ENCODE assay signal across 19 cellular contexts in genomic region chr3:145087038-145087437, GRCh38.
DNase-seq lines count a peak whose midpoint lies in the region; ATAC-seq and TF ChIP-seq lines count a peak whose summit lies in the region.
"Had no signal": no experiment of that assay in that cellular context is flagged by ENCODE, and none has a peak within 500 bp of the region (broad histone marks: within the 10 kb centered on the region; RNA-seq: fewer than 3 reads in every experiment).

No MANE protein-coding gene starts in this region.

- no peak overlapping the region for H3K4me3 ChIP-seq in Loucy (ENCODE audit: low read length, poor library complexity, severe bottlenecking)
- no peak overlapping the region for H3K4me3 ChIP-seq in trophoblast cell (ENCODE audit: low read depth, low read length)
- H3K4me3 ChIP-seq: Peyer's patch, SK-N-MC had no signal

- H3K4me2 ChIP-seq in Loucy (ENCODE audit: low read depth, low read length, poor library complexity, severe bottlenecking) (no peak overlapping the region), trophoblast cell (ENCODE audit: low read length) (no peak overlapping the region)
- H3K4me2 ChIP-seq: KMS-11 had no signal

- H4K8ac ChIP-seq in trophoblast cell (ENCODE audit: low read depth, low read length): no peak overlapping the region

- no peaks in the 10 kb centered on the region for H3K36me3 ChIP-seq in Loucy (ENCODE audit: insufficient read depth, low read length)
- H3K36me3 ChIP-seq in trophoblast cell (ENCODE audit: control insufficient read depth in 1 of 2, insufficient read depth in 2 of 2, low read length in 2 of 2): no peaks in the 10 kb centered on the region
- H3K36me3 ChIP-seq: Peyer's patch had no signal

- no peaks in the 10 kb centered on the region for H3K4me1 ChIP-seq in Loucy (ENCODE audit: insufficient read depth, low read length, poor library complexity, severe bottlenecking)
- no peaks in the 10 kb centered on the region for H3K4me1 ChIP-seq in trophoblast cell (ENCODE audit: control insufficient read depth in 1 of 2, insufficient read depth in 2 of 2, low read length in 2 of 2)
- H3K4me1 ChIP-seq: Peyer's patch had no signal

- peak overlapping the region; percentile 83 for H4K91ac ChIP-seq in trophoblast cell (ENCODE audit: low read depth, low read length)

- 0 out of 2 replicates have a peak overlapping the region, but pooled peaks have one; percentile 40 for H2AFZ ChIP-seq in Loucy (ENCODE audit: low read length)
- no peak overlapping the region for H2AFZ ChIP-seq in trophoblast cell (ENCODE audit: insufficient read depth, low read length, poor library complexity)

- peak overlapping the region; percentile 61 for H2BK120ac ChIP-seq in trophoblast cell (ENCODE audit: insufficient read depth, low read length, poor library complexity)

- WGBS in trophoblast cell (ENCODE audit: extremely low coverage, insufficient coverage, insufficient read length): no CpG with 5 or more reads among the region's 1 CpG

- intact Hi-C loops in natural killer cell (cut with micrococcal nuclease): no loop called here

- TF ChIP-seq CTCF in Loucy (conservative IDR thresholded peaks at IDR 0.05; ENCODE audit: low read length): no peak
- TF ChIP-seq CTCF in WTC11 (IDR thresholded peaks at IDR 0.05): no peak
- TF ChIP-seq CTCF in natural killer cell (IDR thresholded peaks at IDR 0.05): no peak

- H3K79me2 ChIP-seq in Loucy (ENCODE audit: insufficient read depth, low read length) (no peaks in the 10 kb centered on the region), trophoblast cell (ENCODE audit: control insufficient read depth, insufficient read depth, low read length, poor library complexity) (no peaks in the 10 kb centered on the region)

- POLR2A ChIA-PET in WTC11 (lab: Charles Lee): no interaction called here

- peak overlapping the region; percentile 91 for H2BK5ac ChIP-seq in trophoblast cell (ENCODE audit: low read depth, low read length, poor library complexity)

- H3K4me3 Mint-ChIP-seq in WTC11: no peak overlapping the region
- H3K4me3 Mint-ChIP-seq in natural killer cell: no peak overlapping the region

- no peaks in the 10 kb centered on the region for H3F3A ChIP-seq in Loucy (ENCODE audit: low read depth)

- H3K27ac Mint-ChIP-seq in WTC11 (no peak overlapping the region), natural killer cell (no peak overlapping the region)

- H3K18ac ChIP-seq in trophoblast cell (ENCODE audit: low read length): no peak overlapping the region

- peak overlapping the region; percentile 98 for H2BK12ac ChIP-seq in trophoblast cell (ENCODE audit: low read length)

- H3K9me3 Mint-ChIP-seq in WTC11 (no peaks in the 10 kb centered on the region), natural killer cell (peaks cover 12 to 16% of the 10 kb centered on the region in 2 donors)

- no peak overlapping the region for H2AK5ac ChIP-seq in trophoblast cell (ENCODE audit: low read length)

- H3K27me3 Mint-ChIP-seq in WTC11 (ENCODE audit: low read depth) (no peaks in the 10 kb centered on the region), natural killer cell (ENCODE audit: low read depth in 2 of 2) (no peaks in the 10 kb centered on the region)

- ATAC-seq in WTC11 (peak; percentile 61), natural killer cell (no peak)

- CTCF ChIA-PET in WTC11 (lab: Charles Lee): no interaction called here

- no peaks in the 10 kb centered on the region for H3K9me3 ChIP-seq in Loucy (ENCODE audit: insufficient read depth, low read depth, low read length)
- no peaks in the 10 kb centered on the region for H3K9me3 ChIP-seq in trophoblast cell (ENCODE audit: insufficient read depth, low read depth, low read length)
- H3K9me3 ChIP-seq: Peyer's patch had no signal

- H3K14ac ChIP-seq in trophoblast cell (ENCODE audit: low read length): no peak overlapping the region

- H3K36me3 Mint-ChIP-seq in WTC11 (no peaks in the 10 kb centered on the region), natural killer cell (no peaks in the 10 kb centered on the region)

- H3K79me1 ChIP-seq in trophoblast cell (ENCODE audit: low read length): peaks cover 6% of the 10 kb centered on the region

- H3K4ac ChIP-seq in trophoblast cell (ENCODE audit: low read depth, low read length): no peak overlapping the region

- no peak overlapping the region for H3K23ac ChIP-seq in trophoblast cell (ENCODE audit: low read length)

- H3K9ac ChIP-seq in Loucy (ENCODE audit: low read depth, low read length, poor library complexity, severe bottlenecking) (no peak overlapping the region), trophoblast cell (ENCODE audit: low read length) (no peak overlapping the region)
- H3K9ac ChIP-seq: KMS-11 had no signal

- DNase-seq in D341Med (ENCODE audit: low spot score): peak; percentile 21
- no peak for DNase-seq in WTC11 (ENCODE audit: low spot score)
- DNase-seq in trophoblast cell: no peak
- DNase-seq in hepatic stellate cell (ENCODE audit: low spot score): no peak
- DNase-seq in natural killer cell: no peak
- no peak for DNase-seq in activated gamma-delta T cell treated with Interleukin-2 at 50 U/mL for 16 hours
- DNase-seq: Calu3, IMR-90, NCI-H1105, NCI-H1436 treated with DMSO at 0.1 percent for 48 hours, NCI-H1930, NCI-H446 treated with DMSO at 0.1 percent for 48 hours, NCI-H526, OCI-M1, Peyer's patch, SIG-M5 had no signal

- peaks cover 3% of the 10 kb centered on the region; the same call in 1 of the 2 replicates for H3K4me1 Mint-ChIP-seq in WTC11
- no peaks in the 10 kb centered on the region for H3K4me1 Mint-ChIP-seq in natural killer cell

- H4K20me1 ChIP-seq in Loucy (ENCODE audit: insufficient read depth, low read length, poor library complexity, severe bottlenecking): no peaks in the 10 kb centered on the region

- H3K27me3 ChIP-seq in Loucy (ENCODE audit: insufficient read depth, low read length, poor library complexity, severe bottlenecking): no peaks in the 10 kb centered on the region
- H3K27me3 ChIP-seq in trophoblast cell (ENCODE audit: insufficient read depth, low read length): no peaks in the 10 kb centered on the region
- H3K27me3 ChIP-seq: Peyer's patch had no signal

- no peak overlapping the region for H4K12ac ChIP-seq in trophoblast cell (ENCODE audit: low read depth, low read length)

- peak overlapping the region; percentile 74 for H3K27ac ChIP-seq in trophoblast cell (ENCODE audit: low read depth, low read length)
- H3K27ac ChIP-seq: KMS-11, Peyer's patch, SK-N-MC had no signal

- no peaks in the 10 kb centered on the region for H3K9me2 ChIP-seq in Loucy (replicated peaks; ENCODE audit: low read depth, low read length)

TF ChIP-seq in WTC11, 78 proteins besides CTCF, POLR2A, EP300 and RAD21 (continues in another document):
- TF ChIP-seq FOXJ3 (CRISPR knock-in tag; IDR thresholded peaks at IDR 0.05; ENCODE audit: borderline replicate concordance) (no peak), ZNF232 (CRISPR knock-in tag; IDR thresholded peaks at IDR 0.05) (no peak), KAT7 (CRISPR knock-in tag; IDR thresholded peaks at IDR 0.05; ENCODE audit: borderline replicate concordance) (no peak), FOXP1 (CRISPR knock-in tag; IDR thresholded peaks at IDR 0.05; ENCODE audit: borderline replicate concordance) (no peak), AFF4 (CRISPR knock-in tag; IDR thresholded peaks at IDR 0.05; ENCODE audit: borderline replicate concordance) (no peak), RORB (CRISPR knock-in tag; IDR thresholded peaks at IDR 0.05) (no peak), ZNF263 (CRISPR knock-in tag; IDR thresholded peaks at IDR 0.05; ENCODE audit: low read depth) (no peak), AR (CRISPR knock-in tag; IDR thresholded peaks at IDR 0.05) (no peak)
